ENCODE assay signal across 14 cellular contexts in genomic region chr4:11904117-11904535, GRCh38.
DNase-seq lines count a peak whose midpoint lies in the region; ATAC-seq and TF ChIP-seq lines count a peak whose summit lies in the region.
"Had no signal": no experiment of that assay in that cellular context is flagged by ENCODE, and none has a peak within 500 bp of the region (broad histone marks: within the 10 kb centered on the region; RNA-seq: fewer than 3 reads in every experiment).

No MANE protein-coding gene starts in this region.

- H3K4me3 Mint-ChIP-seq in activated CD4-positive, alpha-beta memory T cell treated with anti-CD3 and anti-CD28 coated beads for 36 hours, result no peak overlapping the region

- H3K27ac ChIP-seq in gastrocnemius medialis, result peak overlapping the region in 3 of 4 donors; percentile 25 to 66 (median 52)
- H3K27ac ChIP-seq: brain microvascular endothelial cell had no signal

- peak; percentile 82 for DNase-seq in MG63
- DNase-seq in left kidney (ENCODE audit: low read depth, low spot score), result peak; percentile 18
- DNase-seq in gastrocnemius medialis, result no peak
- no peak for DNase-seq in NCI-H1930 (lab: John Stamatoyannopoulos, UW)
- DNase-seq in GM10266 (ENCODE audit: extremely low spot score), result no peak
- DNase-seq in activated CD4-positive, alpha-beta memory T cell treated with anti-CD3 and anti-CD28 coated beads for 36 hours, result no peak
- DNase-seq: activated CD8-positive, alpha-beta memory T cell treated with anti-CD3 and anti-CD28 coated beads for 24 hours; activated effector memory CD4-positive, alpha-beta T cell treated with anti-CD3 and anti-CD28 coated beads, Interleukin-2, amount 50 U/mL, for 16 hours; brain microvascular endothelial cell; GF-D8; IMR-90; SK-N-SH had no signal

- H3K27ac Mint-ChIP-seq in activated CD4-positive, alpha-beta memory T cell treated with anti-CD3 and anti-CD28 coated beads for 36 hours, result no peak overlapping the region

- H3K4me3 ChIP-seq in MG63 (no peak overlapping the region), gastrocnemius medialis (no peak overlapping the region)

- ATAC-seq in esophagus mucosa, result peak; percentile 54
- ATAC-seq in gastrocnemius medialis, result peak; percentile 78 to 83
- no peak for ATAC-seq in HG03442 (IDR thresholded peaks at IDR 0.05; ENCODE audit: unreplicated experiment)

- no peak for TF ChIP-seq POLR2A in gastrocnemius medialis (IDR thresholded peaks at IDR 0.05)

- in situ Hi-C loops in gastrocnemius medialis (cut with MboI; ENCODE audit: low sequenced_read_pairs in 4 of 4), result no loop called here

- H3K4me1 Mint-ChIP-seq in activated CD4-positive, alpha-beta memory T cell treated with anti-CD3 and anti-CD28 coated beads for 36 hours (ENCODE audit: low read depth), result no peaks in the 10 kb centered on the region

- intact Hi-C loops in gastrocnemius medialis (cut with DNase I; ENCODE audit: low total_unique reads), result no loop called here
- intact Hi-C loops in activated CD4-positive, alpha-beta memory T cell treated with anti-CD3 and anti-CD28 coated beads for 36 hours (cut with micrococcal nuclease), result no loop called here

- CTCF ChIA-PET in activated CD4-positive, alpha-beta memory T cell treated with anti-CD3 and anti-CD28 coated beads for 36 hours (lab: Charles Lee), result no interaction called here

- H3K9me3 Mint-ChIP-seq in activated CD4-positive, alpha-beta memory T cell treated with anti-CD3 and anti-CD28 coated beads for 36 hours, result no peaks in the 10 kb centered on the region

- H3K9me3 ChIP-seq in MG63 (no peaks in the 10 kb centered on the region), gastrocnemius medialis (no peaks in the 10 kb centered on the region)
- H3K9me3 ChIP-seq: SK-N-SH had no signal

- POLR2A ChIA-PET in activated CD4-positive, alpha-beta memory T cell treated with anti-CD3 and anti-CD28 coated beads for 36 hours (lab: Charles Lee), result no interaction called here

- no peak for TF ChIP-seq CTCF in gastrocnemius medialis (IDR thresholded peaks at IDR 0.05 in 4 of 5, conservative IDR thresholded peaks at IDR 0.05 in 1 of 5)
- TF ChIP-seq CTCF in GM10266 (IDR thresholded peaks at IDR 0.05; ENCODE audit: control insufficient read depth, insufficient read depth, low read depth, missing control alignments), result no peak

- H3K4me1 ChIP-seq in gastrocnemius medialis, result no peaks in the 10 kb centered on the region

- H3K36me3 ChIP-seq in MG63 (no peaks in the 10 kb centered on the region), gastrocnemius medialis (no peaks in the 10 kb centered on the region)
- H3K36me3 ChIP-seq: brain microvascular endothelial cell had no signal

- H3K36me3 Mint-ChIP-seq in activated CD4-positive, alpha-beta memory T cell treated with anti-CD3 and anti-CD28 coated beads for 36 hours, result no peaks in the 10 kb centered on the region

- H3K27me3 ChIP-seq in MG63 (no peaks in the 10 kb centered on the region), gastrocnemius medialis (no peaks in the 10 kb centered on the region)
- H3K27me3 ChIP-seq: brain microvascular endothelial cell had no signal

- no peaks in the 10 kb centered on the region for H3K27me3 Mint-ChIP-seq in activated CD4-positive, alpha-beta memory T cell treated with anti-CD3 and anti-CD28 coated beads for 36 hours

Comparison
In these comparisons a context has a peak if more than half of its experiments do, and no peak if none do; other contexts are left out.
1. DNase-seq: peak in MG63 (single experiment) and left kidney (single experiment); none in gastrocnemius medialis (0 of 2), NCI-H1930 (0 of 2), GM10266 (single experiment) and activated CD4-positive, alpha-beta memory T cell treated with anti-CD3 and anti-CD28 coated beads for 36 hours (single experiment).